Comparison of ENCODE assay signal across 2 cellular contexts in the genomic region with DNA sequence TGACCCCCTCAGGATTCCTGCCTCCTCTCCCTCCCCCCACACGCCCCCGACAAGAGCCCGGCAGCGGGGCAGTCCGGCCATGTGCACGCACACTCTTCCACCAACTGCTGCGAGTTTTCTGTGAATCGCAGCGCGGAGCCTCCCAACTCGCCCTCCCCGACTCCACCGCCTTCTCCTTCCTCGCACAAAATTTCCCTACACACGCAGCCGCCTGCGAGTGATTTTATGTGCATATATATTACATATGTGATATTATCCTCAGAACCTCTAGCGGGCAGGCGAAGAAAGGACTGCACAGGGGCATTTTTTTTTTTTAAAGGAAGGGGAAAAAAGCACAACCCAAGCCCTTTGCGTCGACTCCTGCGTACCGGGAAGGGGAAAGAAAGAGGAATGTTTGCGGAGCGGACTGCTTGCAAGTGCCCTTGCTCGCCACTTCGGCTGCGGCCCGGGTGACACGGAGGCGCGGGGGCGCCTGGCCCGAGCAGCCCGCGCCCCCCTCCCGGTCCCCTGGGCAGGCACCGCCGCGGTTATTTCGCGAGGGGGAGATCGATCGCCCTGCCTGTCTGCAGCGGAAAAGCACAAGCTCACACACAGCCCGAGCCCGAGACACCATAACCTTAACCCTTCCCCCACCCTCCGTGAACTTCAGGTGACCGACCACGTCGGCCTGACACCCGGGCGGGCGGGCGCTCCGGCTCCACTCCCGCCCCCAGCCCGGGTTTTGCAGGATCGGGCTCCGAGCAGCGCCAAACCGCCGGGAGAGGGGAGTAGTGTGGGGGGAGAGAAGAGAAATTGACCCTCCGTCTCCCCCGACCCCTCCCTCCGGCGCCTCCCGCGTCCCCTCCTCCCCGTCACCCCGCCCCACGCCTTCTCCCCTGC.
A peak's percentile ranks its signal among the peaks of the same experiment; 100 is the strongest.
TF ChIP-seq lines count a peak whose summit lies in the region.

No MANE protein-coding gene starts in this region.

TF ChIP-seq in IMR-90, 13 proteins besides CTCF, POLR2A, EP300 and RAD21:
- TF ChIP-seq MAFK (IDR thresholded peaks at IDR 0.05; ENCODE audit: low read depth, low read length), result no peak
- no peak for TF ChIP-seq MAZ (IDR thresholded peaks at IDR 0.05; ENCODE audit: borderline replicate concordance, low read depth, low read length)
- TF ChIP-seq MXI1 (IDR thresholded peaks at IDR 0.05; ENCODE audit: borderline replicate concordance, low read depth, low read length), result peak; percentile 74

TF ChIP-seq in SK-N-SH, 30 proteins besides CTCF, POLR2A, EP300 and RAD21:
- TF ChIP-seq MAX (IDR thresholded peaks at IDR 0.05; ENCODE audit: low read depth), result 0 out of 2 replicates have a peak, but pooled peaks have one; percentile 11
- TF ChIP-seq YY1 (IDR thresholded peaks at IDR 0.05; ENCODE audit: low read depth), result peak; percentile 46; the same call in 1 of the 2 replicates
- peak; percentile 88 for TF ChIP-seq RXRA (IDR thresholded peaks at IDR 0.05; ENCODE audit: borderline replicate concordance, low read depth)
- no peak for TF ChIP-seq GABPA (IDR thresholded peaks at IDR 0.05; ENCODE audit: low read depth)
- peak; percentile 3; the same call in 1 of the 2 replicates for TF ChIP-seq RCOR1 (IDR thresholded peaks at IDR 0.05; ENCODE audit: low read length)
- TF ChIP-seq ELF1 (IDR thresholded peaks at IDR 0.05), result no peak
- TF ChIP-seq SMC3 (IDR thresholded peaks at IDR 0.05; ENCODE audit: low read depth, low read length), result 0 out of 2 replicates have a peak, but pooled peaks have one; percentile 2
- peak; percentile 26 for TF ChIP-seq CHD2 (IDR thresholded peaks at IDR 0.05; ENCODE audit: low read length, partially characterized antibody)
- TF ChIP-seq MXI1 (IDR thresholded peaks at IDR 0.05; ENCODE audit: low read depth, low read length), result peak; percentile 11
- TF ChIP-seq, protein P1, sequence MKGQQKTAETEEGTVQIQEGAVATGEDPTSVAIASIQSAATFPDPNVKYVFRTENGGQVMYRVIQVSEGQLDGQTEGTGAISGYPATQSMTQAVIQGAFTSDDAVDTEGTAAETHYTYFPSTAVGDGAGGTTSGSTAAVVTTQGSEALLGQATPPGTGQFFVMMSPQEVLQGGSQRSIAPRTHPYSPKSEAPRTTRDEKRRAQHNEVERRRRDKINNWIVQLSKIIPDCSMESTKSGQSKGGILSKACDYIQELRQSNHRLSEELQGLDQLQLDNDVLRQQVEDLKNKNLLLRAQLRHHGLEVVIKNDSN (IDR thresholded peaks at IDR 0.05; ENCODE audit: borderline replicate concordance, low read depth), result no peak; the same call in 1 of the 2 replicates
- TF ChIP-seq JUND (IDR thresholded peaks at IDR 0.05), result no peak
- TF ChIP-seq NRF1 (IDR thresholded peaks at IDR 0.05; ENCODE audit: low read depth, low read length), result no peak
- TF ChIP-seq TEAD4 (IDR thresholded peaks at IDR 0.05; ENCODE audit: borderline replicate concordance, insufficient read depth), result peak; percentile 20; the same call in 1 of the 2 replicates
- 0 out of 2 replicates have a peak, but pooled peaks have one; percentile 32 for TF ChIP-seq SIN3A (IDR thresholded peaks at IDR 0.05; ENCODE audit: borderline replicate concordance, low read depth, low read length)
- peak; percentile 16; the same call in 1 of the 2 replicates for TF ChIP-seq MEF2A (IDR thresholded peaks at IDR 0.05; ENCODE audit: borderline replicate concordance, low read depth)
- peak; percentile 51; the same call in 1 of the 2 replicates for TF ChIP-seq TAF1 (IDR thresholded peaks at IDR 0.05; ENCODE audit: borderline replicate concordance, low read depth, low read length)
- TF ChIP-seq GATA2 (CRISPR knock-in tag; IDR thresholded peaks at IDR 0.05), result no peak
- TF ChIP-seq FOXM1 (IDR thresholded peaks at IDR 0.05; ENCODE audit: low read depth), result no peak
- TF ChIP-seq REST (IDR thresholded peaks at IDR 0.05; ENCODE audit: low read depth, low read length), result 0 out of 2 replicates have a peak, but pooled peaks have one; percentile 10
- no peak for TF ChIP-seq IRF3 (IDR thresholded peaks at IDR 0.05; ENCODE audit: low read depth, low read length)
- 0 out of 2 replicates have a peak, but pooled peaks have one; percentile 10 for TF ChIP-seq POLR2AphosphoS5 (IDR thresholded peaks at IDR 0.05; ENCODE audit: low read depth, low read length)
- TF ChIP-seq, protein P2, sequence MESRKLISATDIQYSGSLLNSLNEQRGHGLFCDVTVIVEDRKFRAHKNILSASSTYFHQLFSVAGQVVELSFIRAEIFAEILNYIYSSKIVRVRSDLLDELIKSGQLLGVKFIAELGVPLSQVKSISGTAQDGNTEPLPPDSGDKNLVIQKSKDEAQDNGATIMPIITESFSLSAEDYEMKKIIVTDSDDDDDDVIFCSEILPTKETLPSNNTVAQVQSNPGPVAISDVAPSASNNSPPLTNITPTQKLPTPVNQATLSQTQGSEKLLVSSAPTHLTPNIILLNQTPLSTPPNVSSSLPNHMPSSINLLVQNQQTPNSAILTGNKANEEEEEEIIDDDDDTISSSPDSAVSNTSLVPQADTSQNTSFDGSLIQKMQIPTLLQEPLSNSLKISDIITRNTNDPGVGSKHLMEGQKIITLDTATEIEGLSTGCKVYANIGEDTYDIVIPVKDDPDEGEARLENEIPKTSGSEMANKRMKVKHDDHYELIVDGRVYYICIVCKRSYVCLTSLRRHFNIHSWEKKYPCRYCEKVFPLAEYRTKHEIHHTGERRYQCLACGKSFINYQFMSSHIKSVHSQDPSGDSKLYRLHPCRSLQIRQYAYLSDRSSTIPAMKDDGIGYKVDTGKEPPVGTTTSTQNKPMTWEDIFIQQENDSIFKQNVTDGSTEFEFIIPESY (IDR thresholded peaks at IDR 0.05; ENCODE audit: borderline replicate concordance, low read depth), result no peak
- peak; percentile 12; the same call in 1 of the 2 replicates for TF ChIP-seq TCF12 (IDR thresholded peaks at IDR 0.05)
- TF ChIP-seq, protein P3, sequence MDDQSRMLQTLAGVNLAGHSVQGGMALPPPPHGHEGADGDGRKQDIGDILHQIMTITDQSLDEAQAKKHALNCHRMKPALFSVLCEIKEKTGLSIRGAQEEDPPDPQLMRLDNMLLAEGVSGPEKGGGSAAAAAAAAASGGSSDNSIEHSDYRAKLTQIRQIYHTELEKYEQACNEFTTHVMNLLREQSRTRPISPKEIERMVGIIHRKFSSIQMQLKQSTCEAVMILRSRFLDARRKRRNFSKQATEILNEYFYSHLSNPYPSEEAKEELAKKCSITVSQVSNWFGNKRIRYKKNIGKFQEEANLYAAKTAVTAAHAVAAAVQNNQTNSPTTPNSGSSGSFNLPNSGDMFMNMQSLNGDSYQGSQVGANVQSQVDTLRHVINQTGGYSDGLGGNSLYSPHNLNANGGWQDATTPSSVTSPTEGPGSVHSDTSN (IDR thresholded peaks at IDR 0.05), result peak; percentile 22; the same call in 1 of the 2 replicates
